9 cellular contexts compared by ENCODE assay signal in the genomic region with DNA sequence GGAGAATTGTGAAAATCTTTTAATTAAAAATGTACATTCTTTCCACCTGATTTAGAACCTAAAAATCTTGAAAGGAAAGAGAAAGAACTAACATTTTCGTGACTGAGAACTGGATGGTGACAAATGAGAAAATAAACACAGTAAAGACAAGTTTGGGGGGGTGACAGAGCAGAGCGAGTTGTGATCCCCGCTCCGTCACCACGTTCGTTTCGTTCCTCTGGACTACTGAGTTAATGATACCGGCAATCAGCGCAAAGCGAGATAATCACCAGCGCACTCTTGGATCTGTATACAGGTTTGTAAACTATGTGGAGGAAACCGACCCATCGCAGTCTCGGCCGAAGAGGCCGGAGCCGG. TPM values are rescaled to one million over a fixed set of nuclear protein-coding genes. Genes with fewer than 3 reads are reported as not detected.
A peak's percentile ranks its signal among the peaks of the same experiment; 100 is the strongest.
DNase-seq lines count a peak whose midpoint lies in the region; ATAC-seq and TF ChIP-seq lines count a peak whose summit lies in the region.
"Had no signal": no experiment of that assay in that cellular context is flagged by ENCODE, and none has a peak within 500 bp of the region (broad histone marks: within the 10 kb centered on the region; RNA-seq: fewer than 3 reads in every experiment).

No MANE protein-coding gene starts in this region.

- no peaks in the 10 kb centered on the region for H4K20me1 ChIP-seq in neural cell (ENCODE audit: insufficient read depth)

- CTCF ChIA-PET in CD8-positive, alpha-beta T cell (lab: Charles Lee), result no interaction called here

- H3K79me2 ChIP-seq in neural cell (replicated peaks; ENCODE audit: insufficient read depth, low read length), result no peaks in the 10 kb centered on the region

- intact Hi-C loops in CD8-positive, alpha-beta T cell (cut with DNase I, micrococcal nuclease), result loop anchor here (1.0 to 10.0 kb wide), 9 partner anchors 9 to 1923 kb away; a partner anchor contains a TSS

- H3K4me1 ChIP-seq in CD8-positive, alpha-beta T cell (ENCODE audit: insufficient read depth, low read length), result peaks cover 19% of the 10 kb centered on the region

- H3K4me3 ChIP-seq in CD8-positive, alpha-beta T cell (ENCODE audit: low read depth, low read length), result peak overlapping the region; percentile 87
- H3K4me3 ChIP-seq in neural cell (ENCODE audit: low read length), result peak overlapping the region; percentile 76

- H3K9me3 Mint-ChIP-seq in CD8-positive, alpha-beta T cell, result no peaks in the 10 kb centered on the region
- no peaks in the 10 kb centered on the region for H3K9me3 Mint-ChIP-seq in effector memory CD8-positive, alpha-beta T cell

- no peaks in the 10 kb centered on the region for H3K27me3 Mint-ChIP-seq in CD8-positive, alpha-beta T cell (ENCODE audit: low read depth)
- peaks cover 4 to 9% of the 10 kb centered on the region in 2 donors for H3K27me3 Mint-ChIP-seq in effector memory CD8-positive, alpha-beta T cell

- no peaks in the 10 kb centered on the region for H3K9me3 ChIP-seq in CD8-positive, alpha-beta T cell (ENCODE audit: low read length)
- no peaks in the 10 kb centered on the region for H3K9me3 ChIP-seq in KOPT-K1 (ENCODE audit: insufficient read depth, low read length, poor library complexity, severe bottlenecking)
- no peaks in the 10 kb centered on the region for H3K9me3 ChIP-seq in neural cell (ENCODE audit: low read length)

- peak overlapping the region; percentile 98 for H3K27ac Mint-ChIP-seq in CD8-positive, alpha-beta T cell
- peak overlapping the region; percentile 100 for H3K27ac Mint-ChIP-seq in effector memory CD8-positive, alpha-beta T cell

- peak overlapping the region; percentile 81 for H3K9ac ChIP-seq in neural cell (ENCODE audit: low read length)

- no peak for TF ChIP-seq EP300 in neural cell (conservative IDR thresholded peaks at IDR 0.05; ENCODE audit: poor library complexity, severe bottlenecking)

- no peak for DNase-seq in CD8-positive, alpha-beta T cell
- no peak for DNase-seq in effector memory CD8-positive, alpha-beta T cell
- no peak for DNase-seq in C1 segment of cervical spinal cord (lab: John Stamatoyannopoulos, UW)

- peaks cover 24% of the 10 kb centered on the region for H3K4me1 Mint-ChIP-seq in CD8-positive, alpha-beta T cell (ENCODE audit: low read depth)
- H3K4me1 Mint-ChIP-seq in effector memory CD8-positive, alpha-beta T cell (ENCODE audit: low read depth in 2 of 2), result peaks cover 27 to 31% of the 10 kb centered on the region in 2 donors

- H3K4me3 Mint-ChIP-seq in CD8-positive, alpha-beta T cell, result peak overlapping the region; percentile 96
- H3K4me3 Mint-ChIP-seq in effector memory CD8-positive, alpha-beta T cell, result peak overlapping the region; percentile 93 to 98

- peaks cover 5% of the 10 kb centered on the region for H3F3A ChIP-seq in neural cell (ENCODE audit: insufficient read depth, low read length, poor library complexity, severe bottlenecking)

- ATAC-seq in CD8-positive, alpha-beta T cell, result peak; percentile 45
- peak; percentile 34 for ATAC-seq in effector memory CD8-positive, alpha-beta T cell (replicated peaks)
- ATAC-seq in HG03108 (IDR thresholded peaks at IDR 0.05; ENCODE audit: unreplicated experiment) (no peak), HG03520 (IDR thresholded peaks at IDR 0.05; ENCODE audit: unreplicated experiment) (no peak), GM21381 (IDR thresholded peaks at IDR 0.05; ENCODE audit: unreplicated experiment) (no peak)

- no peak for TF ChIP-seq RAD21 in neural cell (conservative IDR thresholded peaks at IDR 0.05)

- H3K27me3 ChIP-seq in CD8-positive, alpha-beta T cell (ENCODE audit: insufficient read depth, low read length), result no peaks in the 10 kb centered on the region
- H3K27me3 ChIP-seq in neural cell (ENCODE audit: insufficient read depth, low read depth, low read length), result no peaks in the 10 kb centered on the region

- no peak for TF ChIP-seq CTCF in CD8-positive, alpha-beta T cell (IDR thresholded peaks at IDR 0.05)
- no peak for TF ChIP-seq CTCF in neural cell (IDR thresholded peaks at IDR 0.05; ENCODE audit: poor library complexity, severe bottlenecking)

- peak overlapping the region; percentile 100 for H2AFZ ChIP-seq in neural cell (ENCODE audit: low read depth, low read length)

- peak overlapping the region; percentile 72 for H3K4me2 ChIP-seq in neural cell (ENCODE audit: low read length)

- peaks cover 12% of the 10 kb centered on the region for H3K36me3 Mint-ChIP-seq in CD8-positive, alpha-beta T cell
- peaks cover 31% of the 10 kb centered on the region for H3K36me3 Mint-ChIP-seq in effector memory CD8-positive, alpha-beta T cell (ENCODE audit: insufficient read depth)

- H3K9me2 ChIP-seq in neural cell (ENCODE audit: insufficient read depth, low read length), result no peaks in the 10 kb centered on the region

- no peaks in the 10 kb centered on the region for H3K36me3 ChIP-seq in CD8-positive, alpha-beta T cell (ENCODE audit: insufficient read depth, low read length)
- H3K36me3 ChIP-seq in KOPT-K1 (ENCODE audit: insufficient read depth, low read length), result no peaks in the 10 kb centered on the region
- H3K36me3 ChIP-seq in neural cell (ENCODE audit: insufficient read depth, low read length), result no peaks in the 10 kb centered on the region

- POLR2A ChIA-PET in CD8-positive, alpha-beta T cell (lab: Charles Lee), result interaction anchor here (1.2 kb wide), 1 partner anchor 173 kb away, joined by 3 read pairs; a partner anchor contains a TSS

- H3K27ac ChIP-seq in CD8-positive, alpha-beta T cell (ENCODE audit: low read depth, low read length), result peak overlapping the region; percentile 96
- H3K27ac ChIP-seq in KOPT-K1 (ENCODE audit: low read depth, low read length, poor library complexity, severe bottlenecking) (peak overlapping the region; percentile 93), neural cell (ENCODE audit: low read length) (peak overlapping the region; percentile 92)

TF ChIP-seq in neural cell, 6 proteins besides CTCF, POLR2A, EP300 and RAD21:
- TF ChIP-seq EZH2 (IDR thresholded peaks at IDR 0.05; ENCODE audit: borderline replicate concordance, insufficient read depth, low read length, poor library complexity, severe bottlenecking) (no peak), TAF1 (IDR thresholded peaks at IDR 0.05; ENCODE audit: low read depth) (no peak), MXI1 (conservative IDR thresholded peaks at IDR 0.05; ENCODE audit: poor library complexity, severe bottlenecking) (no peak), SMC3 (conservative IDR thresholded peaks at IDR 0.05; ENCODE audit: poor library complexity) (no peak), POLR2AphosphoS5 (IDR thresholded peaks at IDR 0.05) (no peak)
- TF ChIP-seq, protein P1, sequence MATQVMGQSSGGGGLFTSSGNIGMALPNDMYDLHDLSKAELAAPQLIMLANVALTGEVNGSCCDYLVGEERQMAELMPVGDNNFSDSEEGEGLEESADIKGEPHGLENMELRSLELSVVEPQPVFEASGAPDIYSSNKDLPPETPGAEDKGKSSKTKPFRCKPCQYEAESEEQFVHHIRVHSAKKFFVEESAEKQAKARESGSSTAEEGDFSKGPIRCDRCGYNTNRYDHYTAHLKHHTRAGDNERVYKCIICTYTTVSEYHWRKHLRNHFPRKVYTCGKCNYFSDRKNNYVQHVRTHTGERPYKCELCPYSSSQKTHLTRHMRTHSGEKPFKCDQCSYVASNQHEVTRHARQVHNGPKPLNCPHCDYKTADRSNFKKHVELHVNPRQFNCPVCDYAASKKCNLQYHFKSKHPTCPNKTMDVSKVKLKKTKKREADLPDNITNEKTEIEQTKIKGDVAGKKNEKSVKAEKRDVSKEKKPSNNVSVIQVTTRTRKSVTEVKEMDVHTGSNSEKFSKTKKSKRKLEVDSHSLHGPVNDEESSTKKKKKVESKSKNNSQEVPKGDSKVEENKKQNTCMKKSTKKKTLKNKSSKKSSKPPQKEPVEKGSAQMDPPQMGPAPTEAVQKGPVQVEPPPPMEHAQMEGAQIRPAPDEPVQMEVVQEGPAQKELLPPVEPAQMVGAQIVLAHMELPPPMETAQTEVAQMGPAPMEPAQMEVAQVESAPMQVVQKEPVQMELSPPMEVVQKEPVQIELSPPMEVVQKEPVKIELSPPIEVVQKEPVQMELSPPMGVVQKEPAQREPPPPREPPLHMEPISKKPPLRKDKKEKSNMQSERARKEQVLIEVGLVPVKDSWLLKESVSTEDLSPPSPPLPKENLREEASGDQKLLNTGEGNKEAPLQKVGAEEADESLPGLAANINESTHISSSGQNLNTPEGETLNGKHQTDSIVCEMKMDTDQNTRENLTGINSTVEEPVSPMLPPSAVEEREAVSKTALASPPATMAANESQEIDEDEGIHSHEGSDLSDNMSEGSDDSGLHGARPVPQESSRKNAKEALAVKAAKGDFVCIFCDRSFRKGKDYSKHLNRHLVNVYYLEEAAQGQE (IDR thresholded peaks at IDR 0.05; ENCODE audit: borderline replicate concordance), result no peak

RNA-seq across cellular contexts. Expression of a gene that starts 31.2 kb away (rescaled TPM):
- total RNA-seq in CD8-positive, alpha-beta T cell, result not detected
- not detected in 2 replicates for polyA plus RNA-seq in neural cell
- polyA minus RNA-seq in neural cell, result not detected in 2 replicates
- total RNA-seq: HT1080 had no signal

Comparison
In these comparisons a context has a peak if more than half of its experiments do, and no peak if none do; other contexts are left out.
1. ATAC-seq: peak in CD8-positive, alpha-beta T cell (single experiment) and effector memory CD8-positive, alpha-beta T cell (single experiment); none in HG03108 (single experiment), HG03520 (single experiment) and GM21381 (single experiment).
2. Peak in every context shown above with its lines, with median percentiles within 50 percentile points of each other: H3K27ac ChIP-seq.